ENCODE assay signal across 24 cellular contexts in genomic region chr13:75789451-75790197, GRCh38.
DNase-seq lines count a peak whose midpoint lies in the region; ATAC-seq, FAIRE-seq and TF ChIP-seq lines count a peak whose summit lies in the region.
"Had no signal": no experiment of that assay in that cellular context is flagged by ENCODE, and none has a peak within 500 bp of the region (broad histone marks: within the 10 kb centered on the region; RNA-seq: fewer than 3 reads in every experiment).

No MANE protein-coding gene starts in this region.

- H3K9ac ChIP-seq in endothelial cell of umbilical vein (replicated peaks; ENCODE audit: extremely low read depth, insufficient read depth, low read length) = no peak overlapping the region

- no peaks in the 10 kb centered on the region for H4K20me1 ChIP-seq in endothelial cell of umbilical vein (replicated peaks; ENCODE audit: control insufficient read depth, extremely low read depth, insufficient read depth, low read length)

- CTCF ChIA-PET in endothelial cell of umbilical vein (lab: Charles Lee) = interaction anchor here (2.8 kb wide), 1 partner anchor 93 kb away, joined by 13 read pairs; no protein-coding TSS in a partner anchor

- H3K9me3 ChIP-seq in endothelial cell of umbilical vein (replicated peaks; ENCODE audit: control insufficient read depth, insufficient read depth, low read length) = no peaks in the 10 kb centered on the region
- no peaks in the 10 kb centered on the region for H3K9me3 ChIP-seq in lower lobe of right lung
- H3K9me3 ChIP-seq in thyroid gland = no peaks in the 10 kb centered on the region
- H3K9me3 ChIP-seq: sigmoid colon had no signal

- ATAC-seq in lower lobe of right lung = peak; percentile 21 to 36
- no peak for ATAC-seq in GM18505 (IDR thresholded peaks at IDR 0.05; ENCODE audit: unreplicated experiment)
- ATAC-seq in HG03196 (IDR thresholded peaks at IDR 0.05; ENCODE audit: unreplicated experiment) = no peak

- H3K27me3 ChIP-seq in endothelial cell of umbilical vein (ENCODE audit: control insufficient read depth in 2 of 2, insufficient read depth in 2 of 2, low read length in 2 of 2) (no peaks in the 10 kb centered on the region), lower lobe of right lung (ENCODE audit: low read depth) (no peaks in the 10 kb centered on the region), thyroid gland (no peaks in the 10 kb centered on the region)
- H3K27me3 ChIP-seq: cardiac muscle cell, sigmoid colon had no signal

- H3K4me3 ChIP-seq in endothelial cell of umbilical vein (replicated peaks in 1 of 3; ENCODE audit: insufficient read depth in 1 of 3, low read depth in 1 of 3, low read length in 3 of 3) = no peak overlapping the region
- no peak overlapping the region for H3K4me3 ChIP-seq in lower lobe of right lung
- H3K4me3 ChIP-seq in thyroid gland (replicated peaks in 1 of 3) = no peak overlapping the region
- H3K4me3 ChIP-seq: cardiac muscle cell, sigmoid colon had no signal

- no peaks in the 10 kb centered on the region for H3K79me2 ChIP-seq in endothelial cell of umbilical vein (ENCODE audit: control insufficient read depth, insufficient read depth, low read length)

- no TSS peak for BruUV-seq in endothelial cell of umbilical vein (replicated peaks; lab: Mats Ljungman, UMichigan)

- intact Hi-C loops in endothelial cell of umbilical vein (cut with micrococcal nuclease) = no loop called here
- intact Hi-C loops in lower lobe of right lung (cut with DNase I) = no loop called here
- intact Hi-C loops in thyroid gland (cut with DNase I) = no loop called here

- dilution Hi-C loops in endothelial cell of umbilical vein (cut with MboI; ENCODE audit: extremely low pct_ligation_motif_present, low sequenced_read_pairs) = no loop called here

- TF ChIP-seq POLR2A in endothelial cell of umbilical vein (IDR thresholded peaks at IDR 0.05; ENCODE audit: low read depth, low read length) (no peak), thyroid gland (IDR thresholded peaks at IDR 0.05) (no peak), GM18505 (IDR thresholded peaks at IDR 0.05; ENCODE audit: borderline replicate concordance, extremely low read depth, insufficient read depth, insufficient read length) (no peak)

- no peaks in the 10 kb centered on the region for H3K36me3 ChIP-seq in endothelial cell of umbilical vein (ENCODE audit: control insufficient read depth in 2 of 2, extremely low read depth in 1 of 2, insufficient read depth in 2 of 2, low read length in 2 of 2)
- no peaks in the 10 kb centered on the region for H3K36me3 ChIP-seq in lower lobe of right lung
- H3K36me3 ChIP-seq in thyroid gland = no peaks in the 10 kb centered on the region
- H3K36me3 ChIP-seq: cardiac muscle cell, sigmoid colon, WERI-Rb-1 had no signal

- no peaks in the 10 kb centered on the region for H3K9me1 ChIP-seq in endothelial cell of umbilical vein (replicated peaks; ENCODE audit: control insufficient read depth, extremely low read depth, insufficient read depth, low read length)

- no peak for FAIRE-seq in endothelial cell of umbilical vein (lab: Jason Lieb, UNC)

- H3K4me2 ChIP-seq in endothelial cell of umbilical vein (ENCODE audit: insufficient read depth, low read length) = no peak overlapping the region

- DNase-seq in NCI-H226 (peak; percentile 29), endothelial cell of umbilical vein (ENCODE audit: low read depth, low spot score) (peak; percentile 12), lower lobe of right lung (no peak), thyroid gland (no peak), medulla oblongata (ENCODE audit: extremely low spot score) (no peak)
- no peak for DNase-seq in activated CD4-positive, alpha-beta T cell treated with anti-CD3 and anti-CD28 coated beads, Interleukin-2, amount 50 U/mL, for 4 hours
- DNase-seq: activated CD4-positive, alpha-beta memory T cell treated with anti-CD3 and anti-CD28 coated beads, Interleukin-2, amount 10 ng/mL, durations not matched to agents 7 days and 5 days; activated naive CD8-positive, alpha-beta T cell treated with anti-CD3 and anti-CD28 coated beads, Interleukin-2, amount 10 ng/mL, durations not matched to agents 7 days and 5 days; activated T-cell treated with anti-CD3 and anti-CD28 coated beads, Interleukin-2, amount 50 U/mL, for 48 hours; COR-L47; EL; H7; hippocampal formation; KBM-7; NCI-H2029; NCI-H510A; SIG-M5; sigmoid colon; stimulated activated CD4-positive, alpha-beta T cell treated with anti-CD3 and anti-CD28 coated beads, Interleukin-2, amount 100 ng/mL, for 48 hours; T-helper 2 cell; WERI-Rb-1 had no signal

- no peak overlapping the region for H2AFZ ChIP-seq in endothelial cell of umbilical vein (ENCODE audit: low read depth, low read length)

- TF ChIP-seq CTCF in endothelial cell of umbilical vein (IDR thresholded peaks at IDR 0.05; ENCODE audit: extremely low read depth in 1 of 2, insufficient read depth in 1 of 2, low read depth in 1 of 2, low read length in 2 of 2) (no peak), lower lobe of right lung (IDR thresholded peaks at IDR 0.05) (no peak), thyroid gland (IDR thresholded peaks at IDR 0.05) (no peak)

- no peak overlapping the region for H3K27ac ChIP-seq in endothelial cell of umbilical vein (ENCODE audit: insufficient read depth, low read depth, low read length)
- peak overlapping the region; percentile 37 for H3K27ac ChIP-seq in lower lobe of right lung
- peak overlapping the region; percentile 13 to 63 (median 58) for H3K27ac ChIP-seq in thyroid gland
- H3K27ac ChIP-seq: cardiac muscle cell, sigmoid colon, WERI-Rb-1 had no signal

- POLR2A ChIA-PET in endothelial cell of umbilical vein (lab: Charles Lee) = no interaction called here

- 66 to 67% methylated on average over 9 of the region's 9 CpGs for WGBS in thyroid gland, 2 donors

- H3K4me1 ChIP-seq in endothelial cell of umbilical vein (ENCODE audit: control insufficient read depth, extremely low read depth, insufficient read depth, low read length) = peaks cover 21% of the 10 kb centered on the region
- H3K4me1 ChIP-seq in lower lobe of right lung = peaks cover 45% of the 10 kb centered on the region
- peaks cover 46 to 58% of the 10 kb centered on the region in 2 donors for H3K4me1 ChIP-seq in thyroid gland

TF ChIP-seq in endothelial cell of umbilical vein, 7 proteins besides CTCF, POLR2A, EP300 and RAD21:
- TF ChIP-seq FOS (IDR thresholded peaks at IDR 0.05; ENCODE audit: borderline replicate concordance, insufficient read depth, low read length) (no peak), MAX (IDR thresholded peaks at IDR 0.05; ENCODE audit: insufficient read depth, insufficient read length) (no peak), JUN (IDR thresholded peaks at IDR 0.05; ENCODE audit: borderline replicate concordance, insufficient read depth, insufficient read length, low read depth) (no peak), POLR2AphosphoS5 (IDR thresholded peaks at IDR 0.05; ENCODE audit: insufficient read depth, low read depth, low read length) (no peak), GATA2 (IDR thresholded peaks at IDR 0.05; ENCODE audit: insufficient read depth, insufficient read length, low read depth, low read length) (no peak), MYC (IDR thresholded peaks at IDR 0.05; ENCODE audit: low read depth, low read length) (no peak), EZH2 (IDR thresholded peaks at IDR 0.05; ENCODE audit: borderline replicate concordance, low read depth, low read length, severe bottlenecking) (no peak)
TF ChIP-seq in endothelial cell of umbilical vein: peak in this region for 0.

Comparison
In these comparisons a context has a peak if more than half of its experiments do, and no peak if none do; other contexts are left out.
1. DNase-seq: peak in NCI-H226 (single experiment) and endothelial cell of umbilical vein (single experiment); none in lower lobe of right lung (single experiment), thyroid gland (0 of 2), medulla oblongata (single experiment) and activated CD4-positive, alpha-beta T cell treated with anti-CD3 and anti-CD28 coated beads, Interleukin-2, amount 50 U/mL, for 4 hours (0 of 2).
2. ATAC-seq: peak in lower lobe of right lung (2 of 2); none in GM18505 (single experiment) and HG03196 (single experiment).